In the genomic region with DNA sequence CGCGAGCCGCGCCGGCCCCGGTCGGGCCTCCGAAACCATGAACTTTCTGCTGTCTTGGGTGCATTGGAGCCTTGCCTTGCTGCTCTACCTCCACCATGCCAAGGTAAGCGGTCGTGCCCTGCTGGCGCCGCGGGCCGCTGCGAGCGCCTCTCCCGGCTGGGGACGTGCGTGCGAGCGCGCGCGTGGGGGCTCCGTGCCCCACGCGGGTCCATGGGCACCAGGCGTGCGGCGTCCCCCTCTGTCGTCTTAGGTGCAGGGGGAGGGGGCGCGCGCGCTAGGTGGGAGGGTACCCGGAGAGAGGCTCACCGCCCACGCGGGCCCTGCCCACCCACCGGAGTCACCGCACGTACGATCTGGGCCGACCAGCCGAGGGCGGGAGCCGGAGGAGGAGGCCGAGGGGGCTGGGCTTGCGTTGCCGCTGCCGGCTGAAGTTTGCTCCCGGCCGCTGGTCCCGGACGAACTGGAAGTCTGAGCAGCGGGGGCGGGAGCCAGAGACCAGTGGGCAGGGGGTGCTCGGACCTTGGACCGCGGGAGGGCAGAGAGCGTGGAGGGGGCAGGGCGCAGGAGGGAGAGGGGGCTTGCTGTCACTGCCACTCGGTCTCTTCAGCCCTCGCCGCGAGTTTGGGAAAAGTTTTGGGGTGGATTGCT, we compare ENCODE assay signal across 8 cellular contexts. TPM values are rescaled to one million over a fixed set of nuclear protein-coding genes. Genes with fewer than 3 reads are reported as not detected.
DNase-seq lines count a peak whose midpoint lies in the region; ATAC-seq and TF ChIP-seq lines count a peak whose summit lies in the region.

No MANE protein-coding gene starts in this region.

- POLR2A ChIA-PET in CD4-positive, alpha-beta memory T cell (lab: Charles Lee; ENCODE audit: partially characterized antibody), result interaction anchor here (1.0 kb wide), 1 partner anchor 8 kb away, joined by 3 read pairs; no protein-coding TSS in a partner anchor
- POLR2A ChIA-PET in HEK293T (lab: Yijun Ruan, JAX), result interaction anchor here (1.3 to 2.8 kb wide), 11 partner anchors 9 to 302 kb away, joined by 3 to 19 read pairs (median 6); partner anchors contain the start of gene GTPBP2
- POLR2A ChIA-PET in RWPE1 (lab: Yijun Ruan, JAX; ENCODE audit: low non-redundant PET), result interaction anchor here (0.5 to 0.9 kb wide), 4 partner anchors 46 to 316 kb away, joined by 3 to 6 read pairs (median 4); no protein-coding TSS in a partner anchor

- H3K9me3 Mint-ChIP-seq in CD4-positive, alpha-beta memory T cell, result peaks cover 0 to 2% (median 0%) of the 10 kb centered on the region in 8 donors
- H3K9me3 Mint-ChIP-seq in osteocyte (ENCODE audit: unreplicated experiment), result no peaks in the 10 kb centered on the region

- CTCF ChIA-PET in CD4-positive, alpha-beta memory T cell (lab: Charles Lee; ENCODE audit: partially characterized antibody), result interaction anchor here (1.3 to 4.5 kb wide), 7 partner anchors 47 to 314 kb away, joined by 3 to 64 read pairs (median 20); no protein-coding TSS in a partner anchor
- CTCF ChIA-PET in HEK293T (lab: Yijun Ruan, JAX), result interaction anchor here (3.0 kb wide), 1 partner anchor 307 kb away, joined by 22 read pairs; no protein-coding TSS in a partner anchor
- CTCF ChIA-PET in RWPE1 (lab: Yijun Ruan, JAX), result interaction anchor here (0.6 to 4.0 kb wide), 3 partner anchors 103 to 870 kb away, joined by 4 to 19 read pairs (median 18); no protein-coding TSS in a partner anchor

- peaks cover 5% of the 10 kb centered on the region for H3K27me3 ChIP-seq in CD4-positive, alpha-beta memory T cell (ENCODE audit: insufficient read depth, low read length)

- no peaks in the 10 kb centered on the region for H3K9me3 ChIP-seq in CD4-positive, alpha-beta memory T cell (ENCODE audit: control insufficient read depth in 1 of 2, low read length in 2 of 2)

- intact Hi-C loops in CD4-positive, alpha-beta memory T cell (cut with micrococcal nuclease), result loop anchor here (1.0 to 10.0 kb wide), 3 partner anchors 47 to 229 kb away; no protein-coding TSS in a partner anchor
- intact Hi-C loops in head of caudate nucleus (cut with DNase I), result loop anchor here (10.0 kb wide), 1 partner anchor 233 kb away; no protein-coding TSS in a partner anchor

- H3K4me3 Mint-ChIP-seq in CD4-positive, alpha-beta memory T cell, result peak overlapping the region in 6 of 8 donors; percentile 44 to 77 (median 53)
- peak overlapping the region; percentile 85 for H3K4me3 Mint-ChIP-seq in osteocyte (ENCODE audit: unreplicated experiment)

- ATAC-seq in GM18861 (IDR thresholded peaks at IDR 0.05; ENCODE audit: unreplicated experiment), result no peak

- H3K27ac Mint-ChIP-seq in CD4-positive, alpha-beta memory T cell, result no peak overlapping the region
- H3K27ac Mint-ChIP-seq in osteocyte (ENCODE audit: unreplicated experiment), result no peak overlapping the region

- peaks cover 8 to 40% (median 23%) of the 10 kb centered on the region in 4 donors for H3K4me1 Mint-ChIP-seq in CD4-positive, alpha-beta memory T cell
- peaks cover 47% of the 10 kb centered on the region for H3K4me1 Mint-ChIP-seq in osteocyte (ENCODE audit: unreplicated experiment)

- no peak for TF ChIP-seq CTCF in RWPE1 (conservative IDR thresholded peaks at IDR 0.05; ENCODE audit: low read depth)
- TF ChIP-seq CTCF in osteocyte (IDR thresholded peaks at IDR 0.05), result no peak

- peaks cover 16 to 17% of the 10 kb centered on the region in 2 donors for H3K27me3 Mint-ChIP-seq in CD4-positive, alpha-beta memory T cell
- H3K27me3 Mint-ChIP-seq in osteocyte (ENCODE audit: unreplicated experiment), result peaks cover 5% of the 10 kb centered on the region

- peak; percentile 40 to 61 (median 45) for DNase-seq in CD4-positive, alpha-beta memory T cell
- peak; percentile 59 for DNase-seq in HEK293T (ENCODE audit: extremely low spot score)
- peak; percentile 56 for DNase-seq in RWPE1 (ENCODE audit: low spot score)
- DNase-seq in activated naive CD4-positive, alpha-beta T cell treated with anti-CD3 and anti-CD28 coated beads, Interleukin-2, amount 50 U/mL, for 16 hours, result peak; percentile 82
- DNase-seq in head of caudate nucleus, result peak in 41 of 42 donors; percentile 16 to 81 (median 57)
- DNase-seq in osteocyte (ENCODE audit: extremely low spot score, unreplicated experiment), result no peak
- peak; percentile 86 for DNase-seq in ureter (ENCODE audit: low spot score)

- peaks cover 17% of the 10 kb centered on the region for H3K4me1 ChIP-seq in CD4-positive, alpha-beta memory T cell (ENCODE audit: insufficient read depth, low read length)

- peaks cover 4% of the 10 kb centered on the region for H3K36me3 ChIP-seq in CD4-positive, alpha-beta memory T cell (ENCODE audit: insufficient read depth, low read length)

- peak overlapping the region; percentile 9 for H3K27ac ChIP-seq in CD4-positive, alpha-beta memory T cell (ENCODE audit: low read depth, low read length)
- peak overlapping the region; percentile 93 for H3K27ac ChIP-seq in RWPE1

- peaks cover 0 to 1% of the 10 kb centered on the region in 2 donors for H3K36me3 Mint-ChIP-seq in CD4-positive, alpha-beta memory T cell
- no peaks in the 10 kb centered on the region for H3K36me3 Mint-ChIP-seq in osteocyte (ENCODE audit: unreplicated experiment)

- peak overlapping the region in 1 of 2 donors; percentile 82 for H3K4me3 ChIP-seq in CD4-positive, alpha-beta memory T cell (ENCODE audit: low read length in 2 of 2)

TF ChIP-seq in HEK293T, 16 proteins besides CTCF, POLR2A, EP300 and RAD21:
- TF ChIP-seq HDGF (IDR thresholded peaks at IDR 0.05; ENCODE audit: borderline replicate concordance) (no peak), L3MBTL2 (conservative IDR thresholded peaks at IDR 0.05) (no peak), TARDBP (IDR thresholded peaks at IDR 0.05) (peak; percentile 88), ZNF384 (IDR thresholded peaks at IDR 0.05) (no peak), LEF1 (IDR thresholded peaks at IDR 0.05; ENCODE audit: borderline replicate concordance) (peak; percentile 27; the same call in 1 of the 2 replicates), FOXA1 (IDR thresholded peaks at IDR 0.05) (no peak)

RNA-seq across cellular contexts. Expression of gene VEGFA, which starts 1.3 kb away (rescaled TPM):
- total RNA-seq in CD4-positive, alpha-beta memory T cell, result 1 to 10 TPM in 1 of 2 experiments, under 1 TPM in 1; 0.29 to 1.1 TPM
- not detected for polyA plus RNA-seq in CD4-positive, alpha-beta memory T cell
- total RNA-seq in osteocyte (59.5 and 69.7 TPM in 2 replicates), ureter (261 TPM)

Comparison
In these comparisons a context has a peak if more than half of its experiments do, and no peak if none do; other contexts are left out.
1. RNA of gene VEGFA, which starts 1.3 kb away (total RNA-seq): 261 TPM in ureter (single experiment) and 59.5 to 69.7 TPM in osteocyte; 0.29 to 1.1 TPM in CD4-positive, alpha-beta memory T cell; every median in the first group is over 10 times any median in the second.